ENCODE assay signal across 17 cellular contexts in the genomic region with DNA sequence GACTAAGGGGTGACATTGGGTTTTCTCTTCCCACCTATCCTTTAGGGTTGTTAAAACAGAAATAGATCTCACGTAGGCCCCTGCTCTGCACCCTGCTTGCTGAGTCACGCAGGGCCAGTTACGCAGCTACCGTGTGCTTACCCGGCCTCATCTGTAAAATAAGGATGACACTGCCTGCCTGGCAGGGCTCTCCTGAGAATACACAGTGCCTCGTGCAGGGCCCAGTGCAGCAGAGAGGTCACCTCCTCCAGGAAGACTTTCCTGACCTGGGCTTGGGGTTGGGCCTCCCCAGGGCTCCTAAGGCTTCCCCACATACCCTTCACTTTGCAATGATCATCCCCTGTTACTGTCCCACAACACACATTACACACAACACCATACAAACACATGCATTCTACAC. TPM values are rescaled to one million over a fixed set of nuclear protein-coding genes. Genes with fewer than 3 reads are reported as not detected.
DNase-seq lines count a peak whose midpoint lies in the region; ATAC-seq, FAIRE-seq and TF ChIP-seq lines count a peak whose summit lies in the region.
"Had no signal": no experiment of that assay in that cellular context is flagged by ENCODE, and none has a peak within 500 bp of the region (broad histone marks: within the 10 kb centered on the region; RNA-seq: fewer than 3 reads in every experiment).

No MANE protein-coding gene starts in this region.

- H4K20me1 ChIP-seq in HepG2 (ENCODE audit: insufficient read depth, low read length) (no peaks in the 10 kb centered on the region), SK-N-SH (ENCODE audit: insufficient read depth) (no peaks in the 10 kb centered on the region)

- no peak overlapping the region for H3K27ac Mint-ChIP-seq in endodermal cell
- no peak overlapping the region for H3K27ac Mint-ChIP-seq in CD8-positive, alpha-beta memory T cell
- H3K27ac Mint-ChIP-seq: CD4-positive, alpha-beta memory T cell; H9; IgD-negative memory B cell had no signal

- no peak for FAIRE-seq in HepG2 (lab: Jason Lieb, UNC)
- FAIRE-seq: GM12892 had no signal

- H3K4me3 ChIP-seq in right lobe of liver (no peak overlapping the region), HepG2 (replicated peaks in 1 of 3; ENCODE audit: insufficient read depth in 1 of 3, low read depth in 2 of 3, low read length in 3 of 3) (no peak overlapping the region), endodermal cell (ENCODE audit: low read length) (no peak overlapping the region), stomach (no peak overlapping the region), SK-N-SH (ENCODE audit: low read depth in 2 of 2, low read length in 1 of 2) (no peak overlapping the region)
- no peak overlapping the region for H3K4me3 ChIP-seq in CD8-positive, alpha-beta memory T cell (ENCODE audit: low read length)

- peak in 2 of 3 donors; percentile 36 for DNase-seq in right lobe of liver
- no peak for DNase-seq in HepG2 (ENCODE audit: low spot score)
- peak; percentile 26 for DNase-seq in endodermal cell
- peak; percentile 8 for DNase-seq in stomach
- DNase-seq in SK-N-SH: no peak
- no peak for DNase-seq in CD8-positive, alpha-beta memory T cell
- DNase-seq in DMS 273 (lab: John Stamatoyannopoulos, UW; ENCODE audit: unreplicated experiment): no peak
- DNase-seq: 8988T; AML-193; C1 segment of cervical spinal cord; CD4-positive, alpha-beta memory T cell; COR-L47; DMS 273 treated with DMSO at 0.1 percent for 48 hours; GOT3 had no signal

- H3K27me3 ChIP-seq in right lobe of liver (no peaks in the 10 kb centered on the region), HepG2 (ENCODE audit: control insufficient read depth in 1 of 2, insufficient read depth in 2 of 2, low read length in 2 of 2) (peaks cover 1 to 17% of the 10 kb centered on the region in 2 experiments; a peak in 3 of 5 replicates), endodermal cell (ENCODE audit: control insufficient read depth, insufficient read depth, low read length, poor library complexity, severe bottlenecking) (no peaks in the 10 kb centered on the region), stomach (peaks cover 0 to 18% (median 0%) of the 10 kb centered on the region in 3 donors), SK-N-SH (ENCODE audit: insufficient read depth) (no peaks in the 10 kb centered on the region)
- no peaks in the 10 kb centered on the region for H3K27me3 ChIP-seq in CD8-positive, alpha-beta memory T cell (ENCODE audit: insufficient read depth, low read length, poor library complexity, severe bottlenecking)

- H3K4me3 Mint-ChIP-seq in endodermal cell: no peak overlapping the region
- H3K4me3 Mint-ChIP-seq in CD8-positive, alpha-beta memory T cell: no peak overlapping the region
- H3K4me3 Mint-ChIP-seq: CD4-positive, alpha-beta memory T cell; H9; IgD-negative memory B cell had no signal

- H3K27me3 Mint-ChIP-seq in endodermal cell (ENCODE audit: insufficient read depth): no peaks in the 10 kb centered on the region
- peaks cover 2 to 11% of the 10 kb centered on the region in 2 donors for H3K27me3 Mint-ChIP-seq in CD8-positive, alpha-beta memory T cell
- H3K27me3 Mint-ChIP-seq: IgD-negative memory B cell had no signal

- no peak overlapping the region for H2AFZ ChIP-seq in HepG2 (ENCODE audit: low read length)
- H2AFZ ChIP-seq in SK-N-SH (ENCODE audit: low read depth): no peak overlapping the region

- TF ChIP-seq EP300 in HepG2 (IDR thresholded peaks at IDR 0.05; ENCODE audit: low read depth in 2 of 2, low read length in 2 of 2) (no peak), HepG2 (CRISPR knock-in tag; IDR thresholded peaks at IDR 0.05; ENCODE audit: borderline replicate concordance) (no peak), stomach (IDR thresholded peaks at IDR 0.05) (no peak), SK-N-SH (IDR thresholded peaks at IDR 0.05; ENCODE audit: borderline replicate concordance in 1 of 2, low read depth in 1 of 2, low read length in 1 of 2) (no peak)

- no peaks in the 10 kb centered on the region for H3K36me3 ChIP-seq in right lobe of liver
- no peaks in the 10 kb centered on the region for H3K36me3 ChIP-seq in HepG2 (replicated peaks in 1 of 2; ENCODE audit: control insufficient read depth in 1 of 2, insufficient read depth in 2 of 2, low read length in 2 of 2)
- no peaks in the 10 kb centered on the region for H3K36me3 ChIP-seq in endodermal cell (ENCODE audit: control insufficient read depth, insufficient read depth, low read length)
- H3K36me3 ChIP-seq in stomach: no peaks in the 10 kb centered on the region
- H3K36me3 ChIP-seq in SK-N-SH (replicated peaks in 1 of 2; ENCODE audit: control insufficient read depth in 1 of 2, insufficient read depth in 2 of 2, low read length in 1 of 2): no peaks in the 10 kb centered on the region
- H3K36me3 ChIP-seq in CD8-positive, alpha-beta memory T cell (ENCODE audit: insufficient read depth, low read length): no peaks in the 10 kb centered on the region

- no peaks in the 10 kb centered on the region for H3K9me3 Mint-ChIP-seq in endodermal cell
- no peaks in the 10 kb centered on the region for H3K9me3 Mint-ChIP-seq in CD8-positive, alpha-beta memory T cell
- H3K9me3 Mint-ChIP-seq: CD4-positive, alpha-beta memory T cell; H9; IgD-negative memory B cell had no signal

- in situ Hi-C loops in HepG2 (cut with HindIII; ENCODE audit: extremely low pct_ligation_motif_present, low pct_unique_long_range_greater_than_20kb): loop anchor here (25.0 kb wide), 1 partner anchor 328 kb away; no protein-coding TSS in a partner anchor

- H3K27ac ChIP-seq in right lobe of liver (no peak overlapping the region), HepG2 (ENCODE audit: extremely low read length, insufficient read depth, low read length) (no peak overlapping the region), endodermal cell (ENCODE audit: low read depth, low read length) (no peak overlapping the region), stomach (no peak overlapping the region), SK-N-SH (ENCODE audit: low read depth in 2 of 2, low read length in 1 of 2) (no peak overlapping the region)
- no peak overlapping the region for H3K27ac ChIP-seq in CD8-positive, alpha-beta memory T cell (ENCODE audit: low read depth, low read length)

- 72% methylated on average over 4 of the region's 6 CpGs for WGBS in right lobe of liver (ENCODE audit: insufficient coverage, low coverage, low lambda C conversion rate, missing lambda C conversion rate)
- WGBS in HepG2 (ENCODE audit: low lambda C conversion rate): 40% methylated on average over 2 of the region's 6 CpGs
- 90 to 95% methylated on average over 4 to 6 of the region's 6 CpGs for WGBS in endodermal cell (ENCODE audit: insufficient coverage in 1 of 2, insufficient read length in 1 of 2), 2 experiments
- WGBS in stomach, 5 donors: 80 to 91% (median 84%) methylated on average over 6 of the region's 6 CpGs
- WGBS in SK-N-SH (ENCODE audit: low lambda C conversion rate): 34% methylated on average over 5 of the region's 6 CpGs

- H3K4me1 Mint-ChIP-seq in endodermal cell: no peaks in the 10 kb centered on the region
- no peaks in the 10 kb centered on the region for H3K4me1 Mint-ChIP-seq in CD8-positive, alpha-beta memory T cell
- H3K4me1 Mint-ChIP-seq: CD4-positive, alpha-beta memory T cell had no signal

- no peaks in the 10 kb centered on the region for H3F3A ChIP-seq in SK-N-SH (replicated peaks; ENCODE audit: insufficient read depth)

- H3K9ac ChIP-seq in HepG2 (ENCODE audit: insufficient read depth, low read depth, low read length): no peak overlapping the region
- H3K9ac ChIP-seq in endodermal cell (ENCODE audit: extremely low read depth, low read length, poor library complexity, severe bottlenecking): no peak overlapping the region
- H3K9ac ChIP-seq in SK-N-SH: no peak overlapping the region

- no TSS peak for BruUV-seq in HepG2 (replicated peaks; lab: Mats Ljungman, UMichigan)

- ATAC-seq in right lobe of liver (no peak), HepG2 (no peak)

- H3K79me2 ChIP-seq in HepG2 (ENCODE audit: insufficient read depth, low read length) (no peaks in the 10 kb centered on the region), SK-N-SH (ENCODE audit: insufficient read depth) (no peaks in the 10 kb centered on the region)

- POLR2A ChIA-PET in HepG2 (lab: Yijun Ruan, JAX): no interaction called here
- POLR2A ChIA-PET in SK-N-SH (lab: Yijun Ruan, JAX): no interaction called here
- POLR2A ChIA-PET in CD8-positive, alpha-beta memory T cell (lab: Charles Lee): no interaction called here

- H3K4me1 ChIP-seq in right lobe of liver (no peaks in the 10 kb centered on the region), HepG2 (ENCODE audit: insufficient read depth, low read length) (no peaks in the 10 kb centered on the region), endodermal cell (ENCODE audit: control insufficient read depth, insufficient read depth, low read length) (no peaks in the 10 kb centered on the region), stomach (no peaks in the 10 kb centered on the region), SK-N-SH (ENCODE audit: control insufficient read depth in 1 of 2, insufficient read depth in 2 of 2, low read depth in 1 of 2, low read length in 1 of 2) (peaks cover 0 to 17% of the 10 kb centered on the region in 2 experiments; a peak in 2 of 4 replicates)
- no peaks in the 10 kb centered on the region for H3K4me1 ChIP-seq in CD8-positive, alpha-beta memory T cell (ENCODE audit: insufficient read depth, low read length)

- CTCF ChIA-PET in HepG2 (lab: Yijun Ruan, JAX; ENCODE audit: low intra/inter-chr PET ratio, low total read pairs) (no interaction called here), SK-N-SH (lab: Yijun Ruan, JAX) (no interaction called here)
- CTCF ChIA-PET in CD8-positive, alpha-beta memory T cell (lab: Charles Lee): no interaction called here

- H3K9me2 ChIP-seq in SK-N-SH: no peaks in the 10 kb centered on the region

- no peaks in the 10 kb centered on the region for H3K36me3 Mint-ChIP-seq in endodermal cell (ENCODE audit: low read depth)
- no peaks in the 10 kb centered on the region for H3K36me3 Mint-ChIP-seq in CD8-positive, alpha-beta memory T cell
- H3K36me3 Mint-ChIP-seq: CD4-positive, alpha-beta memory T cell; IgD-negative memory B cell had no signal

- no peak for TF ChIP-seq RAD21 in HepG2 (CRISPR knock-in tag; IDR thresholded peaks at IDR 0.05)
- no peak for TF ChIP-seq RAD21 in SK-N-SH (IDR thresholded peaks at IDR 0.05; ENCODE audit: low read length)

- TF ChIP-seq CTCF in right lobe of liver (IDR thresholded peaks at IDR 0.05) (no peak), HepG2 (CRISPR knock-in tag; IDR thresholded peaks at IDR 0.05) (no peak), endodermal cell (conservative IDR thresholded peaks at IDR 0.05) (no peak), stomach (IDR thresholded peaks at IDR 0.05) (no peak), SK-N-SH (IDR thresholded peaks at IDR 0.05) (no peak)

- H3K9me3 ChIP-seq in right lobe of liver (no peaks in the 10 kb centered on the region), HepG2 (ENCODE audit: low read length) (no peaks in the 10 kb centered on the region), endodermal cell (ENCODE audit: control insufficient read depth, low read length) (no peaks in the 10 kb centered on the region), stomach (no peaks in the 10 kb centered on the region), SK-N-SH (no peaks in the 10 kb centered on the region)
- H3K9me3 ChIP-seq in CD8-positive, alpha-beta memory T cell (ENCODE audit: low read length): no peaks in the 10 kb centered on the region

- TF ChIP-seq POLR2A in right lobe of liver (IDR thresholded peaks at IDR 0.05) (no peak), HepG2 (IDR thresholded peaks at IDR 0.05; ENCODE audit: insufficient read depth in 1 of 2, low read depth in 2 of 2, low read length in 2 of 2) (no peak), stomach (IDR thresholded peaks at IDR 0.05) (no peak)

- H3K4me2 ChIP-seq in HepG2 (ENCODE audit: low read depth, low read length) (no peak overlapping the region), SK-N-SH (no peak overlapping the region)

- intact Hi-C loops in right lobe of liver (cut with DNase I) (no loop called here), HepG2 (cut with micrococcal nuclease; ENCODE audit: unreplicated experiment) (no loop called here), stomach (cut with DNase I; ENCODE audit: low total_unique reads) (no loop called here)

RNA-seq across cellular contexts. Expression of gene JAKMIP1, which starts 33.6 kb away (rescaled TPM):
- total RNA-seq in right lobe of liver: under 1 TPM in 1 of 6 experiments, not detected in 5; 0.12 TPM
- not detected in 2 replicates for total RNA-seq in HepG2 (2016; rRNA removed; fragmentation: Illumina TruSeq; extraction: Trizol)
- total RNA-seq in HepG2 (2016; cell fraction: cytosol; rRNA removed; fragmentation: Illumina TruSeq; extraction: Trizol; ENCODE audit: low read depth): not detected in 2 replicates
- not detected in 2 replicates for total RNA-seq in HepG2 (2016; cell fraction: insoluble cytoplasmic fraction; rRNA removed; fragmentation: Illumina TruSeq; extraction: Trizol)
- total RNA-seq in HepG2 (2016; cell fraction: membrane; rRNA removed; fragmentation: Illumina TruSeq; extraction: Trizol): not detected in 2 replicates
- not detected in 2 replicates for total RNA-seq in HepG2 (2016; cell fraction: nucleus; rRNA removed; fragmentation: Illumina TruSeq; extraction: Trizol)
- polyA plus RNA-seq in HepG2 (2011; rRNA removed): not detected in 2 replicates
- not detected in 2 replicates for polyA plus RNA-seq in HepG2 (2011; cell fraction: cytosol; rRNA removed)
- polyA plus RNA-seq in HepG2 (2011; cell fraction: nucleus; rRNA removed): not detected in 2 replicates
- polyA plus RNA-seq in HepG2 (2012): not detected in 2 replicates
- not detected in 2 replicates for polyA plus RNA-seq in HepG2 (2016; cell fraction: cytosol; fragmentation: Illumina TruSeq; extraction: Trizol; ENCODE audit: low read depth)
- not detected in 2 replicates for polyA plus RNA-seq in HepG2 (2016; cell fraction: insoluble cytoplasmic fraction; fragmentation: Illumina TruSeq; extraction: Trizol; ENCODE audit: low read depth)
- polyA plus RNA-seq in HepG2 (2016; cell fraction: membrane; fragmentation: Illumina TruSeq; extraction: Trizol; ENCODE audit: low read depth): not detected in 2 replicates
- polyA plus RNA-seq in HepG2 (2016; cell fraction: nucleus; fragmentation: Illumina TruSeq; extraction: Trizol; ENCODE audit: insufficient read depth, low read depth): not detected in 2 replicates
- not detected in 2 replicates for polyA minus RNA-seq in HepG2 (2011; rRNA and poly(A)+ RNA removed; ENCODE audit: low replicate concordance)
- not detected in 2 replicates for polyA minus RNA-seq in HepG2 (2011; cell fraction: cytosol; rRNA and poly(A)+ RNA removed)
- not detected in 2 replicates for polyA minus RNA-seq in HepG2 (2011; cell fraction: nucleus; rRNA and poly(A)+ RNA removed)
- total RNA-seq in endodermal cell: 10 to 100 TPM; 10.4 to 11.2 TPM
- polyA plus RNA-seq in endodermal cell (2013, experiment 1 of 2): 2.0 TPM
- 3.6 TPM for polyA plus RNA-seq in endodermal cell (2013, experiment 2 of 2)
- 10 to 100 TPM in 1 of 5 donors, under 1 TPM in 2, not detected in 2; 0.18 to 10.3 (median 0.87) TPM for total RNA-seq in stomach
- polyA plus RNA-seq in stomach: under 1 TPM; 0.40 to 0.62 (median 0.46) TPM
- polyA plus RNA-seq in SK-N-SH (2012; rRNA removed): 0.54 and 1.0 TPM in 2 replicates
- polyA plus RNA-seq in SK-N-SH (2012; cell fraction: cytosol; rRNA removed): 0.98 and 1.7 TPM in 2 replicates
- polyA plus RNA-seq in SK-N-SH (2012; cell fraction: nucleus; rRNA removed): 0.17 and 0.63 TPM in 2 replicates
- 10 to 100 TPM; 12.7 to 14.2 TPM for total RNA-seq in CD8-positive, alpha-beta memory T cell
- polyA plus RNA-seq in CD8-positive, alpha-beta memory T cell: 26.1 TPM

RNA-seq across cellular contexts. Expression of gene WFS1, which starts 35.7 kb away (rescaled TPM):
- total RNA-seq in right lobe of liver (10 to 100 TPM; 11.3 to 19.7 (median 15.9) TPM), HepG2 (2016; rRNA removed; fragmentation: Illumina TruSeq; extraction: Trizol) (19.8 and 39.1 TPM in 2 replicates), endodermal cell (10 to 100 TPM; 25.3 to 26.1 TPM), stomach (10 to 100 TPM; 13.8 to 60.7 (median 22.3) TPM)
- total RNA-seq in HepG2 (2016; cell fraction: cytosol; rRNA removed; fragmentation: Illumina TruSeq; extraction: Trizol; ENCODE audit: low read depth): 3.7 and 4.2 TPM in 2 replicates
- total RNA-seq in HepG2 (2016; cell fraction: insoluble cytoplasmic fraction; rRNA removed; fragmentation: Illumina TruSeq; extraction: Trizol): 18.3 and 41.8 TPM in 2 replicates
- total RNA-seq in HepG2 (2016; cell fraction: membrane; rRNA removed; fragmentation: Illumina TruSeq; extraction: Trizol): 10.5 and 10.8 TPM in 2 replicates
- 47.7 and 59.7 TPM in 2 replicates for total RNA-seq in HepG2 (2016; cell fraction: nucleus; rRNA removed; fragmentation: Illumina TruSeq; extraction: Trizol)
- polyA plus RNA-seq in HepG2 (2011; rRNA removed) (42.2 and 49.6 TPM in 2 replicates), stomach (10 to 100 TPM in 1 of 3 donors, 1 to 10 TPM in 2; 4.1 to 11.6 (median 6.2) TPM), SK-N-SH (2012; rRNA removed) (15.8 and 18.7 TPM in 2 replicates)
- polyA plus RNA-seq in HepG2 (2011; cell fraction: cytosol; rRNA removed): 23.5 and 32.3 TPM in 2 replicates
- 121 and 179 TPM in 2 replicates for polyA plus RNA-seq in HepG2 (2011; cell fraction: nucleus; rRNA removed)
- polyA plus RNA-seq in HepG2 (2012): 24.0 and 38.1 TPM in 2 replicates
- 3.2 and 3.4 TPM in 2 replicates for polyA plus RNA-seq in HepG2 (2016; cell fraction: cytosol; fragmentation: Illumina TruSeq; extraction: Trizol; ENCODE audit: low read depth)
- 16.0 and 21.6 TPM in 2 replicates for polyA plus RNA-seq in HepG2 (2016; cell fraction: insoluble cytoplasmic fraction; fragmentation: Illumina TruSeq; extraction: Trizol; ENCODE audit: low read depth)
- polyA plus RNA-seq in HepG2 (2016; cell fraction: membrane; fragmentation: Illumina TruSeq; extraction: Trizol; ENCODE audit: low read depth): 4.5 and 5.6 TPM in 2 replicates
- polyA plus RNA-seq in HepG2 (2016; cell fraction: nucleus; fragmentation: Illumina TruSeq; extraction: Trizol; ENCODE audit: insufficient read depth, low read depth): 86.7 and 90.9 TPM in 2 replicates
- 10.6 and 128 TPM in 2 replicates for polyA minus RNA-seq in HepG2 (2011; rRNA and poly(A)+ RNA removed; ENCODE audit: low replicate concordance)
- polyA minus RNA-seq in HepG2 (2011; cell fraction: cytosol; rRNA and poly(A)+ RNA removed): 36.4 and 40.3 TPM in 2 replicates
- 19.9 and 27.0 TPM in 2 replicates for polyA minus RNA-seq in HepG2 (2011; cell fraction: nucleus; rRNA and poly(A)+ RNA removed)
- 23.8 TPM for polyA plus RNA-seq in endodermal cell (2013, experiment 1 of 2)
- 24.1 TPM for polyA plus RNA-seq in endodermal cell (2013, experiment 2 of 2)
- polyA plus RNA-seq in SK-N-SH (2012; cell fraction: cytosol; rRNA removed): 6.5 and 10.4 TPM in 2 replicates
- polyA plus RNA-seq in SK-N-SH (2012; cell fraction: nucleus; rRNA removed): 24.9 and 27.7 TPM in 2 replicates
- 1 to 10 TPM; 5.1 TPM for total RNA-seq in CD8-positive, alpha-beta memory T cell
- 3.4 TPM for polyA plus RNA-seq in CD8-positive, alpha-beta memory T cell

Comparison
In these comparisons a context has a peak if more than half of its experiments do, and no peak if none do; other contexts are left out.
1. DNase-seq: peak in right lobe of liver (2 of 3), endodermal cell (single experiment) and stomach (single experiment); none in HepG2 (single experiment), SK-N-SH (single experiment), CD8-positive, alpha-beta memory T cell (0 of 5) and DMS 273 (single experiment).